ENCODE assay signal across 13 cellular contexts in genomic region chr13:71477735-71478134, GRCh38.
A peak's percentile ranks its signal among the peaks of the same experiment; 100 is the strongest.
DNase-seq lines count a peak whose midpoint lies in the region; ATAC-seq and TF ChIP-seq lines count a peak whose summit lies in the region.
"Had no signal": no experiment of that assay in that cellular context is flagged by ENCODE, and none has a peak within 500 bp of the region (broad histone marks: within the 10 kb centered on the region; RNA-seq: fewer than 3 reads in every experiment).

No MANE protein-coding gene starts in this region.

- H3K36me3 Mint-ChIP-seq in activated CD4-positive, alpha-beta T cell treated with anti-CD3 and anti-CD28 coated beads for 36 hours (ENCODE audit: low read depth), result no peaks in the 10 kb centered on the region
- H3K36me3 Mint-ChIP-seq: CD4-positive, CD25-positive, alpha-beta regulatory T cell; natural killer cell treated with Interleukin-12 subunit alpha and Interleukin-12 subunit beta and Interleukin-15 and Interleukin-18, amount 100 ng/mL, for 72 hours had no signal

- peak overlapping the region; percentile 55; the same call in 1 of the 2 replicates for H2AFZ ChIP-seq in PC-9

- intact Hi-C loops in left ventricle myocardium inferior (cut with micrococcal nuclease) (no loop called here), left ventricle myocardium superior (cut with micrococcal nuclease) (no loop called here), PC-9 (cut with micrococcal nuclease; ENCODE audit: unreplicated experiment) (no loop called here), gastrocnemius medialis (cut with DNase I; ENCODE audit: low total_unique reads) (no loop called here)
- intact Hi-C loops in activated CD4-positive, alpha-beta T cell treated with anti-CD3 and anti-CD28 coated beads for 36 hours (cut with DNase I, micrococcal nuclease), result no loop called here

- H3K27ac ChIP-seq in left ventricle myocardium inferior (replicated peaks), result no peak overlapping the region
- H3K27ac ChIP-seq in PC-9, result no peak overlapping the region
- no peak overlapping the region for H3K27ac ChIP-seq in gastrocnemius medialis

- no peaks in the 10 kb centered on the region for H3K9me3 ChIP-seq in left ventricle myocardium inferior (replicated peaks)
- no peaks in the 10 kb centered on the region for H3K9me3 ChIP-seq in PC-9 (ENCODE audit: insufficient read depth, low read depth)
- no peaks in the 10 kb centered on the region for H3K9me3 ChIP-seq in gastrocnemius medialis

- no peaks in the 10 kb centered on the region for H3F3A ChIP-seq in PC-9 (ENCODE audit: insufficient read depth, low read depth)

- in situ Hi-C loops in gastrocnemius medialis (cut with MboI; ENCODE audit: low sequenced_read_pairs in 4 of 4), result no loop called here

- no peaks in the 10 kb centered on the region for H3K36me3 ChIP-seq in left ventricle myocardium inferior
- H3K36me3 ChIP-seq in PC-9 (ENCODE audit: low read depth), result no peaks in the 10 kb centered on the region
- H3K36me3 ChIP-seq in gastrocnemius medialis, result no peaks in the 10 kb centered on the region

- H3K27ac Mint-ChIP-seq in activated CD4-positive, alpha-beta T cell treated with anti-CD3 and anti-CD28 coated beads for 36 hours, result no peak overlapping the region
- H3K27ac Mint-ChIP-seq: CD4-positive, CD25-positive, alpha-beta regulatory T cell; natural killer cell treated with Interleukin-12 subunit alpha and Interleukin-12 subunit beta and Interleukin-15 and Interleukin-18, amount 100 ng/mL, for 72 hours; stimulated activated naive CD8-positive, alpha-beta T cell treated with anti-CD3 and anti-CD28 coated beads, Interleukin-15, amount 100 ng/mL, for 72 hours had no signal

- no peaks in the 10 kb centered on the region for H3K79me2 ChIP-seq in PC-9 (ENCODE audit: low read depth)

- POLR2A ChIA-PET in PC-9 (lab: Charles Lee; ENCODE audit: unreplicated experiment), result no interaction called here
- POLR2A ChIA-PET in activated CD4-positive, alpha-beta T cell treated with anti-CD3 and anti-CD28 coated beads for 36 hours (lab: Charles Lee), result no interaction called here

- no peaks in the 10 kb centered on the region for H3K27me3 Mint-ChIP-seq in activated CD4-positive, alpha-beta T cell treated with anti-CD3 and anti-CD28 coated beads for 36 hours
- H3K27me3 Mint-ChIP-seq: CD4-positive, CD25-positive, alpha-beta regulatory T cell; central memory CD8-positive, alpha-beta T cell; natural killer cell treated with Interleukin-12 subunit alpha and Interleukin-12 subunit beta and Interleukin-15 and Interleukin-18, amount 100 ng/mL, for 72 hours; stimulated activated naive CD8-positive, alpha-beta T cell treated with anti-CD3 and anti-CD28 coated beads, Interleukin-15, amount 100 ng/mL, for 72 hours had no signal

- TF ChIP-seq CTCF in left ventricle myocardium inferior (IDR thresholded peaks at IDR 0.05; ENCODE audit: borderline replicate concordance), result peak; percentile 47
- peak; percentile 59 for TF ChIP-seq CTCF in PC-9 (conservative IDR thresholded peaks at IDR 0.05)
- TF ChIP-seq CTCF in fibroblast of mammary gland (conservative IDR thresholded peaks at IDR 0.05; ENCODE audit: control insufficient read depth, insufficient read depth, low read depth, low read length), result peak; percentile 10
- TF ChIP-seq CTCF in gastrocnemius medialis (IDR thresholded peaks at IDR 0.05 in 4 of 5, conservative IDR thresholded peaks at IDR 0.05 in 1 of 5), result no peak

- H3K4me3 ChIP-seq in left ventricle myocardium inferior (no peak overlapping the region), PC-9 (no peak overlapping the region), fibroblast of mammary gland (ENCODE audit: control insufficient read depth, low read depth, low read length) (no peak overlapping the region), gastrocnemius medialis (no peak overlapping the region)

- H3K4me1 ChIP-seq in left ventricle myocardium inferior (no peaks in the 10 kb centered on the region), PC-9 (replicated peaks; ENCODE audit: insufficient read depth) (no peaks in the 10 kb centered on the region), gastrocnemius medialis (no peaks in the 10 kb centered on the region)

- BruUV-seq in PC-9 (replicated peaks; lab: Mats Ljungman, UMichigan), result no TSS peak

- DNase-seq in left ventricle myocardium inferior (no peak), left ventricle myocardium superior (no peak), PC-9 (no peak), fibroblast of mammary gland (ENCODE audit: low read depth) (no peak), gastrocnemius medialis (no peak)
- DNase-seq in activated CD4-positive, alpha-beta T cell treated with anti-CD3 and anti-CD28 coated beads for 36 hours, result no peak
- no peak for DNase-seq in stimulated activated CD4-positive, alpha-beta T cell treated with anti-CD3 and anti-CD28 coated beads, Interleukin-1b, Interleukin-23, amount 100 ng/mL, for 48 hours
- DNase-seq: CD4-positive, CD25-positive, alpha-beta regulatory T cell; NCI-H2171; stimulated activated naive CD8-positive, alpha-beta T cell treated with anti-CD3 and anti-CD28 coated beads, Interleukin-15, amount 100 ng/mL, for 72 hours had no signal

- no peak for TF ChIP-seq POLR2A in gastrocnemius medialis (IDR thresholded peaks at IDR 0.05)

- H3K4me3 Mint-ChIP-seq in activated CD4-positive, alpha-beta T cell treated with anti-CD3 and anti-CD28 coated beads for 36 hours, result no peak overlapping the region
- H3K4me3 Mint-ChIP-seq: CD4-positive, CD25-positive, alpha-beta regulatory T cell; central memory CD8-positive, alpha-beta T cell; natural killer cell treated with Interleukin-12 subunit alpha and Interleukin-12 subunit beta and Interleukin-15 and Interleukin-18, amount 100 ng/mL, for 72 hours; stimulated activated naive CD8-positive, alpha-beta T cell treated with anti-CD3 and anti-CD28 coated beads, Interleukin-15, amount 100 ng/mL, for 72 hours had no signal

- H3K4me1 Mint-ChIP-seq in activated CD4-positive, alpha-beta T cell treated with anti-CD3 and anti-CD28 coated beads for 36 hours, result no peaks in the 10 kb centered on the region
- H3K4me1 Mint-ChIP-seq: CD4-positive, CD25-positive, alpha-beta regulatory T cell; central memory CD8-positive, alpha-beta T cell; stimulated activated naive CD8-positive, alpha-beta T cell treated with anti-CD3 and anti-CD28 coated beads, Interleukin-15, amount 100 ng/mL, for 72 hours had no signal

- CTCF ChIA-PET in PC-9 (lab: Charles Lee), result no interaction called here
- CTCF ChIA-PET in activated CD4-positive, alpha-beta T cell treated with anti-CD3 and anti-CD28 coated beads for 36 hours (lab: Charles Lee), result interaction anchor here (0.6 kb wide), 1 partner anchor 68 kb away, joined by 3 read pairs; no protein-coding TSS in a partner anchor

- no peaks in the 10 kb centered on the region for H3K9me3 Mint-ChIP-seq in activated CD4-positive, alpha-beta T cell treated with anti-CD3 and anti-CD28 coated beads for 36 hours (ENCODE audit: low read depth)
- H3K9me3 Mint-ChIP-seq: stimulated activated naive CD8-positive, alpha-beta T cell treated with anti-CD3 and anti-CD28 coated beads, Interleukin-15, amount 100 ng/mL, for 72 hours had no signal

- no peak for ATAC-seq in left ventricle myocardium superior
- ATAC-seq in GM18520 (IDR thresholded peaks at IDR 0.05; ENCODE audit: unreplicated experiment), result no peak
- ATAC-seq in activated CD4-positive, alpha-beta T cell treated with anti-CD3 and anti-CD28 coated beads for 36 hours, result no peak
- no peak for ATAC-seq in gastrocnemius medialis
- ATAC-seq: natural killer cell treated with Interleukin-12 subunit alpha and Interleukin-12 subunit beta and Interleukin-15 and Interleukin-18, amount 100 ng/mL, for 72 hours; stimulated activated naive CD8-positive, alpha-beta T cell treated with anti-CD3 and anti-CD28 coated beads, Interleukin-15, amount 100 ng/mL, for 72 hours had no signal

- peak overlapping the region; percentile 14; the same call in 1 of the 2 replicates for H3K4me2 ChIP-seq in PC-9

- H3K9me2 ChIP-seq in PC-9 (ENCODE audit: insufficient read depth), result no peaks in the 10 kb centered on the region; the same call in 1 of the 2 replicates

- H4K20me1 ChIP-seq in PC-9 (ENCODE audit: insufficient read depth), result no peaks in the 10 kb centered on the region

- no peaks in the 10 kb centered on the region for H3K27me3 ChIP-seq in left ventricle myocardium inferior (ENCODE audit: low read depth)
- no peaks in the 10 kb centered on the region for H3K27me3 ChIP-seq in PC-9 (ENCODE audit: insufficient read depth, low read depth)
- H3K27me3 ChIP-seq in gastrocnemius medialis, result no peaks in the 10 kb centered on the region

Comparison
In these comparisons a context has a peak if more than half of its experiments do, and no peak if none do; other contexts are left out.
1. CTCF ChIP-seq: peak in left ventricle myocardium inferior (single experiment), PC-9 (single experiment) and fibroblast of mammary gland (single experiment); none in gastrocnemius medialis (0 of 5).